ENCODE assay signal across 8 cellular contexts in the genomic region with DNA sequence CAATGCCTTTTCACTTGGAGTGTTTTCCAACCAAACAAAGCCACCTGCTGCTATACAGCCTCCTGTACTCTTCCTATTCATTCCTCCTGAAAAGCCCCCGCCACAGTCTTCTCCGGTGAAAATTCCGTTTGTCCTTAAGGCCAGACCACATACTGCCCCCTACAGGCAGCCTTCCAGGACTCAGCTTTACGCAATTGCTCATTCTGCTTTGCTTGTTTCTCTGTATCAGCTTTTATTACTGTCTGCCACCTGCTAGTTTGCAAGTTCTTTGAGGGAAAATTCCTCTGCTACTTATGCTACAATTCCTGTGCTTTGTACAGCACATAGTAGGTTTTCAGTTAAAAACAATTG.
DNase-seq lines count a peak whose midpoint lies in the region; ATAC-seq, FAIRE-seq and TF ChIP-seq lines count a peak whose summit lies in the region.
"Not testable (repeated sequence)": the region's sequence is repeated elsewhere in the genome, so short reads cannot be mapped to it uniquely, and the experiment has no call there.

No MANE protein-coding gene starts in this region.

- H3K9ac ChIP-seq in PC-3 (ENCODE audit: low read length); endodermal cell (ENCODE audit: extremely low read depth, low read length, poor library complexity, severe bottlenecking): not testable (repeated sequence)

- not testable (repeated sequence) for H3F3A ChIP-seq in PC-3 (ENCODE audit: low read length, unreplicated experiment)

- not testable (repeated sequence) for H3K36me3 Mint-ChIP-seq in HFFc6 (ENCODE audit: low read depth); activated CD4-positive, alpha-beta memory T cell treated with anti-CD3 and anti-CD28 coated beads for 36 hours; endodermal cell (ENCODE audit: low read depth)

- not testable (repeated sequence) for H2AFZ ChIP-seq in PC-3 (ENCODE audit: low read length)

- H3K27ac ChIP-seq in 22Rv1; PC-3 (ENCODE audit: low read length); endodermal cell (ENCODE audit: low read depth, low read length); lower lobe of right lung: not testable (repeated sequence)

- not testable (repeated sequence) for H3K27me3 Mint-ChIP-seq in HFFc6 (ENCODE audit: insufficient read depth); activated CD4-positive, alpha-beta memory T cell treated with anti-CD3 and anti-CD28 coated beads for 36 hours; endodermal cell (ENCODE audit: insufficient read depth)

- CTCF ChIA-PET in PC-3 (lab: Charles Lee), result not testable (repeated sequence)
- CTCF ChIA-PET in activated CD4-positive, alpha-beta memory T cell treated with anti-CD3 and anti-CD28 coated beads for 36 hours (lab: Charles Lee), result interaction anchor here (0.6 to 1.0 kb wide), 3 partner anchors 69 to 1492 kb away, joined by 3 to 7 read pairs (median 4); a partner anchor contains a TSS

- H3K27ac Mint-ChIP-seq in HFFc6; activated CD4-positive, alpha-beta memory T cell treated with anti-CD3 and anti-CD28 coated beads for 36 hours; endodermal cell: not testable (repeated sequence)

- intact Hi-C loops in PC-3 (cut with micrococcal nuclease); lower lobe of right lung (cut with DNase I): not testable (repeated sequence)
- intact Hi-C loops in activated CD4-positive, alpha-beta memory T cell treated with anti-CD3 and anti-CD28 coated beads for 36 hours (cut with micrococcal nuclease), result loop anchor here (2.0 to 5.0 kb wide), 3 partner anchors 114 to 378 kb away; a partner anchor contains a TSS

- TF ChIP-seq CTCF in 22Rv1 (IDR thresholded peaks at IDR 0.05) (peak; percentile 82), HFFc6 (IDR thresholded peaks at IDR 0.05) (peak; percentile 45), PC-3 (conservative IDR thresholded peaks at IDR 0.05; ENCODE audit: low read depth, low read length) (0 out of 2 replicates have a peak, but pooled peaks have one; percentile 31), endodermal cell (conservative IDR thresholded peaks at IDR 0.05) (peak; percentile 65), lower lobe of right lung (IDR thresholded peaks at IDR 0.05) (peak; percentile 24)

- not testable (repeated sequence) for ATAC-seq in PC-3, lower lobe of right lung

- POLR2A ChIA-PET in PC-3 (lab: Charles Lee; ENCODE audit: unreplicated experiment); activated CD4-positive, alpha-beta memory T cell treated with anti-CD3 and anti-CD28 coated beads for 36 hours (lab: Charles Lee): not testable (repeated sequence)

- 29 to 88% methylated on average over 1 to 3 of the region's 4 CpGs for WGBS in endodermal cell (ENCODE audit: insufficient coverage in 1 of 2, insufficient read length in 1 of 2), 2 experiments

- H3K4me3 ChIP-seq in PC-3 (ENCODE audit: low read length); endodermal cell (ENCODE audit: low read length); lower lobe of right lung: not testable (repeated sequence)

- BruUV-seq in PC-3 (replicated peaks; lab: Mats Ljungman, UMichigan), result not testable (repeated sequence)

- peak; percentile 3 for FAIRE-seq in G401.6 (lab: Jason Lieb, UNC)

- H3K9me3 ChIP-seq in PC-3 (ENCODE audit: low read length); endodermal cell (ENCODE audit: control insufficient read depth, low read length); lower lobe of right lung: not testable (repeated sequence)

- H3K4me2 ChIP-seq in PC-3 (ENCODE audit: low read length), result not testable (repeated sequence)

- not testable (repeated sequence) for H3K9me3 Mint-ChIP-seq in HFFc6; activated CD4-positive, alpha-beta memory T cell treated with anti-CD3 and anti-CD28 coated beads for 36 hours; endodermal cell

- H3K9me2 ChIP-seq in PC-3 (replicated peaks; ENCODE audit: low read length), result not testable (repeated sequence)

- not testable (repeated sequence) for H3K4me3 Mint-ChIP-seq in HFFc6; activated CD4-positive, alpha-beta memory T cell treated with anti-CD3 and anti-CD28 coated beads for 36 hours; endodermal cell

- H3K79me2 ChIP-seq in PC-3 (ENCODE audit: low read length), result not testable (repeated sequence)

- H3K4me1 ChIP-seq in PC-3 (ENCODE audit: insufficient read depth, low read length), result peaks cover 16% of the 10 kb centered on the region
- not testable (repeated sequence) for H3K4me1 ChIP-seq in endodermal cell (ENCODE audit: control insufficient read depth, insufficient read depth, low read length); lower lobe of right lung

- not testable (repeated sequence) for H4K20me1 ChIP-seq in PC-3 (ENCODE audit: low read length)

- peaks cover 50% of the 10 kb centered on the region for H3K4me1 Mint-ChIP-seq in HFFc6 (ENCODE audit: low read depth)
- H3K4me1 Mint-ChIP-seq in activated CD4-positive, alpha-beta memory T cell treated with anti-CD3 and anti-CD28 coated beads for 36 hours (ENCODE audit: low read depth), result peaks cover 14% of the 10 kb centered on the region
- H3K4me1 Mint-ChIP-seq in endodermal cell, result not testable (repeated sequence)

- not testable (repeated sequence) for H3K27me3 ChIP-seq in PC-3 (ENCODE audit: low read length); endodermal cell (ENCODE audit: control insufficient read depth, insufficient read depth, low read length, poor library complexity, severe bottlenecking); lower lobe of right lung (ENCODE audit: low read depth)

- H3K36me3 ChIP-seq in PC-3 (ENCODE audit: low read depth, low read length); endodermal cell (ENCODE audit: control insufficient read depth, insufficient read depth, low read length); lower lobe of right lung: not testable (repeated sequence)

- DNase-seq in HFFc6, PC-3, endodermal cell, lower lobe of right lung: not testable (repeated sequence)
- peak; percentile 28 for DNase-seq in NCI-H69 (lab: John Stamatoyannopoulos, UW)
- DNase-seq in activated CD4-positive, alpha-beta memory T cell treated with anti-CD3 and anti-CD28 coated beads for 36 hours, result peak; percentile 17

Comparison
In these comparisons a context has a peak if more than half of its experiments do, and no peak if none do; other contexts are left out.
1. CTCF ChIP-seq: peak in every context shown above with its lines; median percentile 82 in 22Rv1; 65 in endodermal cell; 45 in HFFc6; 31 in PC-3; 24 in lower lobe of right lung.